ENCODE assay signal across 1 cellular context in the genomic region with DNA sequence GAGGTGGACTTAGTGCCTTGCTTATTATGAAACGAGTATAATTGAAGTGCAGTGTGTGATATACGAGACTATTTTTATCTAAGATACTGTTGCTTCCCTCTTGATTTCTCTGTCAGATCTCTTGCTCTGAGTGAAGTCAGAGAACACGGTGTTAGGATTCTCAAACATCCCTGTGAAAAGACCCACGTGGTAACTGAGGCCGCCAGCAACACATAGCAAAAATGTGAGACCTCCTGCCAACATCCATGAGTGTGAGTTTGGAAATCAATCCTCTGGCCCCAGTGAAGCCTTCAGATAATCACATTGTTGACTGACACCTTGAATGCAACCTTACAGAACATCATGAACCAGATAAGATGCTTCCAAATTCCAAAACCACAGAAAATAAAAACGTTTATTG.
TF ChIP-seq lines count a peak whose summit lies in the region.

No MANE protein-coding gene starts in this region.

TF ChIP-seq in H1, 55 proteins besides CTCF, POLR2A, EP300 and RAD21:
- TF ChIP-seq RXRA (IDR thresholded peaks at IDR 0.05; ENCODE audit: insufficient read depth, low read depth, low read length): no peak
- TF ChIP-seq, protein P1, sequence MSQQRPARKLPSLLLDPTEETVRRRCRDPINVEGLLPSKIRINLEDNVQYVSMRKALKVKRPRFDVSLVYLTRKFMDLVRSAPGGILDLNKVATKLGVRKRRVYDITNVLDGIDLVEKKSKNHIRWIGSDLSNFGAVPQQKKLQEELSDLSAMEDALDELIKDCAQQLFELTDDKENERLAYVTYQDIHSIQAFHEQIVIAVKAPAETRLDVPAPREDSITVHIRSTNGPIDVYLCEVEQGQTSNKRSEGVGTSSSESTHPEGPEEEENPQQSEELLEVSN (IDR thresholded peaks at IDR 0.05): no peak
- TF ChIP-seq SIRT6 (IDR thresholded peaks at IDR 0.05; ENCODE audit: low read length): no peak
- no peak for TF ChIP-seq CTBP2 (IDR thresholded peaks at IDR 0.05; ENCODE audit: borderline replicate concordance, insufficient read depth, insufficient read length, low read length)
- TF ChIP-seq HDAC6 (IDR thresholded peaks at IDR 0.05; ENCODE audit: low read depth, low read length): no peak
- no peak for TF ChIP-seq RFX5 (IDR thresholded peaks at IDR 0.05; ENCODE audit: borderline replicate concordance, low read depth, low read length)
- TF ChIP-seq, protein P2, sequence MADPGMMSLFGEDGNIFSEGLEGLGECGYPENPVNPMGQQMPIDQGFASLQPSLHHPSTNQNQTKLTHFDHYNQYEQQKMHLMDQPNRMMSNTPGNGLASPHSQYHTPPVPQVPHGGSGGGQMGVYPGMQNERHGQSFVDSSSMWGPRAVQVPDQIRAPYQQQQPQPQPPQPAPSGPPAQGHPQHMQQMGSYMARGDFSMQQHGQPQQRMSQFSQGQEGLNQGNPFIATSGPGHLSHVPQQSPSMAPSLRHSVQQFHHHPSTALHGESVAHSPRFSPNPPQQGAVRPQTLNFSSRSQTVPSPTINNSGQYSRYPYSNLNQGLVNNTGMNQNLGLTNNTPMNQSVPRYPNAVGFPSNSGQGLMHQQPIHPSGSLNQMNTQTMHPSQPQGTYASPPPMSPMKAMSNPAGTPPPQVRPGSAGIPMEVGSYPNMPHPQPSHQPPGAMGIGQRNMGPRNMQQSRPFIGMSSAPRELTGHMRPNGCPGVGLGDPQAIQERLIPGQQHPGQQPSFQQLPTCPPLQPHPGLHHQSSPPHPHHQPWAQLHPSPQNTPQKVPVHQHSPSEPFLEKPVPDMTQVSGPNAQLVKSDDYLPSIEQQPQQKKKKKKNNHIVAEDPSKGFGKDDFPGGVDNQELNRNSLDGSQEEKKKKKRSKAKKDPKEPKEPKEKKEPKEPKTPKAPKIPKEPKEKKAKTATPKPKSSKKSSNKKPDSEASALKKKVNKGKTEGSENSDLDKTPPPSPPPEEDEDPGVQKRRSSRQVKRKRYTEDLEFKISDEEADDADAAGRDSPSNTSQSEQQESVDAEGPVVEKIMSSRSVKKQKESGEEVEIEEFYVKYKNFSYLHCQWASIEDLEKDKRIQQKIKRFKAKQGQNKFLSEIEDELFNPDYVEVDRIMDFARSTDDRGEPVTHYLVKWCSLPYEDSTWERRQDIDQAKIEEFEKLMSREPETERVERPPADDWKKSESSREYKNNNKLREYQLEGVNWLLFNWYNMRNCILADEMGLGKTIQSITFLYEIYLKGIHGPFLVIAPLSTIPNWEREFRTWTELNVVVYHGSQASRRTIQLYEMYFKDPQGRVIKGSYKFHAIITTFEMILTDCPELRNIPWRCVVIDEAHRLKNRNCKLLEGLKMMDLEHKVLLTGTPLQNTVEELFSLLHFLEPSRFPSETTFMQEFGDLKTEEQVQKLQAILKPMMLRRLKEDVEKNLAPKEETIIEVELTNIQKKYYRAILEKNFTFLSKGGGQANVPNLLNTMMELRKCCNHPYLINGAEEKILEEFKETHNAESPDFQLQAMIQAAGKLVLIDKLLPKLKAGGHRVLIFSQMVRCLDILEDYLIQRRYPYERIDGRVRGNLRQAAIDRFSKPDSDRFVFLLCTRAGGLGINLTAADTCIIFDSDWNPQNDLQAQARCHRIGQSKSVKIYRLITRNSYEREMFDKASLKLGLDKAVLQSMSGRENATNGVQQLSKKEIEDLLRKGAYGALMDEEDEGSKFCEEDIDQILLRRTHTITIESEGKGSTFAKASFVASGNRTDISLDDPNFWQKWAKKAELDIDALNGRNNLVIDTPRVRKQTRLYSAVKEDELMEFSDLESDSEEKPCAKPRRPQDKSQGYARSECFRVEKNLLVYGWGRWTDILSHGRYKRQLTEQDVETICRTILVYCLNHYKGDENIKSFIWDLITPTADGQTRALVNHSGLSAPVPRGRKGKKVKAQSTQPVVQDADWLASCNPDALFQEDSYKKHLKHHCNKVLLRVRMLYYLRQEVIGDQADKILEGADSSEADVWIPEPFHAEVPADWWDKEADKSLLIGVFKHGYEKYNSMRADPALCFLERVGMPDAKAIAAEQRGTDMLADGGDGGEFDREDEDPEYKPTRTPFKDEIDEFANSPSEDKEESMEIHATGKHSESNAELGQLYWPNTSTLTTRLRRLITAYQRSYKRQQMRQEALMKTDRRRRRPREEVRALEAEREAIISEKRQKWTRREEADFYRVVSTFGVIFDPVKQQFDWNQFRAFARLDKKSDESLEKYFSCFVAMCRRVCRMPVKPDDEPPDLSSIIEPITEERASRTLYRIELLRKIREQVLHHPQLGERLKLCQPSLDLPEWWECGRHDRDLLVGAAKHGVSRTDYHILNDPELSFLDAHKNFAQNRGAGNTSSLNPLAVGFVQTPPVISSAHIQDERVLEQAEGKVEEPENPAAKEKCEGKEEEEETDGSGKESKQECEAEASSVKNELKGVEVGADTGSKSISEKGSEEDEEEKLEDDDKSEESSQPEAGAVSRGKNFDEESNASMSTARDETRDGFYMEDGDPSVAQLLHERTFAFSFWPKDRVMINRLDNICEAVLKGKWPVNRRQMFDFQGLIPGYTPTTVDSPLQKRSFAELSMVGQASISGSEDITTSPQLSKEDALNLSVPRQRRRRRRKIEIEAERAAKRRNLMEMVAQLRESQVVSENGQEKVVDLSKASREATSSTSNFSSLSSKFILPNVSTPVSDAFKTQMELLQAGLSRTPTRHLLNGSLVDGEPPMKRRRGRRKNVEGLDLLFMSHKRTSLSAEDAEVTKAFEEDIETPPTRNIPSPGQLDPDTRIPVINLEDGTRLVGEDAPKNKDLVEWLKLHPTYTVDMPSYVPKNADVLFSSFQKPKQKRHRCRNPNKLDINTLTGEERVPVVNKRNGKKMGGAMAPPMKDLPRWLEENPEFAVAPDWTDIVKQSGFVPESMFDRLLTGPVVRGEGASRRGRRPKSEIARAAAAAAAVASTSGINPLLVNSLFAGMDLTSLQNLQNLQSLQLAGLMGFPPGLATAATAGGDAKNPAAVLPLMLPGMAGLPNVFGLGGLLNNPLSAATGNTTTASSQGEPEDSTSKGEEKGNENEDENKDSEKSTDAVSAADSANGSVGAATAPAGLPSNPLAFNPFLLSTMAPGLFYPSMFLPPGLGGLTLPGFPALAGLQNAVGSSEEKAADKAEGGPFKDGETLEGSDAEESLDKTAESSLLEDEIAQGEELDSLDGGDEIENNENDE (IDR thresholded peaks at IDR 0.05; ENCODE audit: insufficient replicate concordance, low read length): no peak
- no peak for TF ChIP-seq KDM4A (IDR thresholded peaks at IDR 0.05; ENCODE audit: low read depth, low read length, severe bottlenecking)
- no peak for TF ChIP-seq JUN (IDR thresholded peaks at IDR 0.05; ENCODE audit: low read depth, low read length)
- no peak for TF ChIP-seq MAFK (IDR thresholded peaks at IDR 0.05; ENCODE audit: low read depth, low read length)
